In genomic region chr12:65958456-65958855, GRCh38 we compare ENCODE assay signal across 1 cellular context.
TF ChIP-seq lines count a peak whose summit lies in the region.

No MANE protein-coding gene starts in this region.

TF ChIP-seq in IMR-90, 13 proteins besides CTCF, POLR2A, EP300 and RAD21:
- TF ChIP-seq RCOR1 (IDR thresholded peaks at IDR 0.05; ENCODE audit: insufficient replicate concordance, low read length) (no peak), MAFK (IDR thresholded peaks at IDR 0.05; ENCODE audit: low read depth, low read length) (no peak), SMC3 (IDR thresholded peaks at IDR 0.05; ENCODE audit: low read depth, low read length) (no peak), CHD1 (IDR thresholded peaks at IDR 0.05; ENCODE audit: low read depth, low read length) (no peak), USF2 (IDR thresholded peaks at IDR 0.05; ENCODE audit: low read depth, low read length) (no peak), RFX5 (IDR thresholded peaks at IDR 0.05; ENCODE audit: low read depth, low read length) (no peak), BHLHE40 (IDR thresholded peaks at IDR 0.05; ENCODE audit: low read depth, low read length) (no peak), NFE2L2 (IDR thresholded peaks at IDR 0.05; ENCODE audit: low read depth, low read length) (no peak), CEBPB (IDR thresholded peaks at IDR 0.05; ENCODE audit: low read depth, low read length) (no peak), MXI1 (IDR thresholded peaks at IDR 0.05; ENCODE audit: borderline replicate concordance, low read depth, low read length) (no peak), ELK1 (IDR thresholded peaks at IDR 0.05; ENCODE audit: borderline replicate concordance, low read depth, low read length) (no peak), MAZ (IDR thresholded peaks at IDR 0.05; ENCODE audit: borderline replicate concordance, low read depth, low read length) (no peak), FOS (IDR thresholded peaks at IDR 0.05; ENCODE audit: low read depth, low read length) (no peak)
